In the genomic region with DNA sequence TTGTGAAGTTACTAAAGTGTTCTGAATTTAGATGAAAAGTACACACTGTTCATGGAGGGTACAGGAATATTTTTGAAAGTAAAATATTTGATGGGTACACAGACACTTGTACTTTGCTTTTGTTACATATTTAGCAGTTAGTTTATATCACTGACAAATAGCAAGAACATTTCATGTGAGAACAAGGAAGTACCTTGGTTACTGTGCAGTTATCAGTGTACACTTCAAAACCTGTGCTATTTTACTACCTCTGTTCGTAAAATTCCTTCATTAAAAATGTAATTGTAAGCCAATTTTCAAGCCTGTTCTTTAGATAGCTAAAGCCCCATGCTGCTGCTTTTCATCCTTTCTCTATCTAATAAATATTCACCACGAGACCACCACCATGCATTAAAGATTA, we compare ENCODE assay signal across 23 cellular contexts. TPM values are rescaled to one million over a fixed set of nuclear protein-coding genes. Genes with fewer than 3 reads are reported as not detected.
"Had no signal": no experiment of that assay in that cellular context is flagged by ENCODE, and none has a peak within 500 bp of the region (broad histone marks: within the 10 kb centered on the region; RNA-seq: fewer than 3 reads in every experiment).

No MANE protein-coding gene starts in this region.

- H3K9ac ChIP-seq: KMS-11, SK-N-SH had no signal

- H3K9me2 ChIP-seq: SK-N-SH had no signal

- FAIRE-seq: HepG2 had no signal

- H3K4me2 ChIP-seq: KMS-11, SK-N-SH had no signal

- ATAC-seq: HepG2, Panc1, PC-3 had no signal

- DNase-seq: IMR-90, Kasumi-1, MM.1S, NCI-H1092 treated with DMSO at 0.1 percent for 48 hours, NCI-H1436, NCI-H187, NCI-H2029, NCI-H2107, NCI-H446, NCI-H510A, NCI-H524 treated with DMSO at 0.1 percent for 48 hours, NCI-H774, PC-3, SHP77, SK-N-SH, SW 1271 had no signal

- H3K9me3 ChIP-seq: SK-N-SH had no signal

- H3K27ac ChIP-seq: KMS-11, RWPE1 had no signal

RNA-seq across cellular contexts. Expression of a gene that starts 56.4 kb away (rescaled TPM):
- total RNA-seq: HepG2, IMR-90, M059J, OCI-LY7, SK-MEL-5 had no signal
- polyA plus RNA-seq: HepG2, IMR-90, SK-N-SH had no signal
